9 cellular contexts compared by ENCODE assay signal in genomic region chr19:6720369-6721112, GRCh38. TPM values are rescaled to one million over a fixed set of nuclear protein-coding genes. Genes with fewer than 3 reads are reported as not detected.
DNase-seq lines count a peak whose midpoint lies in the region; ATAC-seq and TF ChIP-seq lines count a peak whose summit lies in the region.
"Had no signal": no experiment of that assay in that cellular context is flagged by ENCODE, and none has a peak within 500 bp of the region (broad histone marks: within the 10 kb centered on the region; RNA-seq: fewer than 3 reads in every experiment).

Gene C3, minus strand, starts transcription at chr19:6720650. Its CDS starts 61 bp downstream, at chr19:6720589.

- H3K9me3 ChIP-seq in GM23248 (ENCODE audit: low read depth) (no peaks in the 10 kb centered on the region), right atrium auricular region (no peaks in the 10 kb centered on the region), spleen (no peaks in the 10 kb centered on the region)

- H3K4me3 ChIP-seq in GM23248 (no peak within 1 kb of the TSS), right atrium auricular region (peak within 1 kb of the TSS; percentile 25 to 35), spleen (no peak within 1 kb of the TSS)
- H3K4me3 ChIP-seq: cardiac muscle cell had no signal

- H4K20me1 ChIP-seq in GM23248 (ENCODE audit: insufficient read depth), result no peaks in the 10 kb centered on the region

- H3K9me3 Mint-ChIP-seq in activated naive CD8-positive, alpha-beta T cell treated with anti-CD3 and anti-CD28 coated beads, Interleukin-2, amount 10 ng/mL, durations not matched to agents 7 days and 5 days, result peaks cover 4% of the 10 kb centered on the region

- no peak for TF ChIP-seq CTCF in right atrium auricular region (IDR thresholded peaks at IDR 0.05)
- no peak for TF ChIP-seq CTCF in spleen (IDR thresholded peaks at IDR 0.05 in 8 of 11, conservative IDR thresholded peaks at IDR 0.05 in 3 of 11)

- H3K27ac ChIP-seq in GM23248 (no peak within 1 kb of the TSS), right atrium auricular region (peak within 1 kb of the TSS in 1 of 2 donors; percentile 31), spleen (peak within 1 kb of the TSS in 6 of 8 donors; percentile 27 to 75 (median 52))
- H3K27ac ChIP-seq: cardiac muscle cell had no signal

- in situ Hi-C loops in GM23248 (cut with MboI), result no loop called here

- H3K4me2 ChIP-seq in GM23248 (ENCODE audit: unreplicated experiment), result peak within 1 kb of the TSS; percentile 49

- H3K36me3 ChIP-seq in GM23248 (ENCODE audit: low read depth) (no peaks in the 10 kb centered on the region), right atrium auricular region (no peaks in the 10 kb centered on the region), spleen (no peaks in the 10 kb centered on the region)
- H3K36me3 ChIP-seq: cardiac muscle cell had no signal

- H2AFZ ChIP-seq in GM23248, result no peak within 1 kb of the TSS

- H3K27me3 ChIP-seq in GM23248 (replicated peaks; ENCODE audit: insufficient read depth) (no peaks in the 10 kb centered on the region), right atrium auricular region (no peaks in the 10 kb centered on the region), spleen (replicated peaks in 1 of 7) (peaks cover 0 to 6% (median 0%) of the 10 kb centered on the region in 7 donors)
- H3K27me3 ChIP-seq: cardiac muscle cell had no signal

- H3K4me1 ChIP-seq in GM23248 (ENCODE audit: insufficient read depth) (peaks cover 19% of the 10 kb centered on the region), right atrium auricular region (no peaks in the 10 kb centered on the region), spleen (peaks cover 3 to 55% (median 42%) of the 10 kb centered on the region in 6 donors)

- intact Hi-C loops in spleen (cut with DNase I; ENCODE audit: low total_unique reads), result loop anchor here (10.0 kb wide), 1 partner anchor 76 kb away; no protein-coding TSS in a partner anchor

- POLR2A ChIA-PET in activated naive CD8-positive, alpha-beta T cell treated with anti-CD3 and anti-CD28 coated beads, Interleukin-2, amount 10 ng/mL, durations not matched to agents 7 days and 5 days (lab: Charles Lee), result interaction anchor here (1.0 kb wide), 1 partner anchor 8 kb away, joined by 3 read pairs; no protein-coding TSS in a partner anchor

- TF ChIP-seq POLR2A in spleen (IDR thresholded peaks at IDR 0.05), result no peak

- no peaks in the 10 kb centered on the region for H3K9me2 ChIP-seq in GM23248 (ENCODE audit: insufficient read depth)

- peaks cover 4% of the 10 kb centered on the region; the same call in 1 of the 2 replicates for H3F3A ChIP-seq in GM23248 (ENCODE audit: insufficient read depth)

- peaks cover 1% of the 10 kb centered on the region for H3K36me3 Mint-ChIP-seq in activated naive CD8-positive, alpha-beta T cell treated with anti-CD3 and anti-CD28 coated beads, Interleukin-2, amount 10 ng/mL, durations not matched to agents 7 days and 5 days

- peak; percentile 92 for DNase-seq in GM23248
- no peak for DNase-seq in activated naive CD8-positive, alpha-beta T cell treated with anti-CD3 and anti-CD28 coated beads, Interleukin-2, amount 10 ng/mL, durations not matched to agents 7 days and 5 days
- peak; percentile 87 for DNase-seq in right atrium auricular region (ENCODE audit: low spot score)
- no peak for DNase-seq in spleen
- DNase-seq in middle frontal gyrus (ENCODE audit: extremely low spot score, low spot score), result no peak

- WGBS in GM23248 (ENCODE audit: low coverage in 1 of 2, low lambda C conversion rate in 2 of 2, missing lambda C conversion rate in 2 of 2), 2 experiments, result 32 to 33% methylated on average over 4 of the region's 4 CpGs
- 66 to 86% (median 72%) methylated on average over 4 of the region's 4 CpGs for WGBS in spleen, 5 donors

- no peak within 1 kb of the TSS for H3K4me3 Mint-ChIP-seq in activated naive CD8-positive, alpha-beta T cell treated with anti-CD3 and anti-CD28 coated beads, Interleukin-2, amount 10 ng/mL, durations not matched to agents 7 days and 5 days

- H3K27me3 Mint-ChIP-seq in activated naive CD8-positive, alpha-beta T cell treated with anti-CD3 and anti-CD28 coated beads, Interleukin-2, amount 10 ng/mL, durations not matched to agents 7 days and 5 days, result no peaks in the 10 kb centered on the region

- no peak for ATAC-seq in activated naive CD8-positive, alpha-beta T cell treated with anti-CD3 and anti-CD28 coated beads, Interleukin-2, amount 10 ng/mL, durations not matched to agents 7 days and 5 days (ENCODE audit: low read depth)
- no peak for ATAC-seq in HG03159 (IDR thresholded peaks at IDR 0.05; ENCODE audit: unreplicated experiment)
- no peak for ATAC-seq in GM21825 (IDR thresholded peaks at IDR 0.05; ENCODE audit: unreplicated experiment)
- ATAC-seq in GM21381 (IDR thresholded peaks at IDR 0.05; ENCODE audit: unreplicated experiment), result no peak

- H3K79me2 ChIP-seq in GM23248 (ENCODE audit: insufficient read depth), result no peaks in the 10 kb centered on the region

- peak within 1 kb of the TSS; percentile 27 for H3K27ac Mint-ChIP-seq in activated naive CD8-positive, alpha-beta T cell treated with anti-CD3 and anti-CD28 coated beads, Interleukin-2, amount 10 ng/mL, durations not matched to agents 7 days and 5 days

- H3K9ac ChIP-seq in GM23248, result no peak within 1 kb of the TSS

- peaks cover 34% of the 10 kb centered on the region for H3K4me1 Mint-ChIP-seq in activated naive CD8-positive, alpha-beta T cell treated with anti-CD3 and anti-CD28 coated beads, Interleukin-2, amount 10 ng/mL, durations not matched to agents 7 days and 5 days

RNA-seq across cellular contexts. Expression of gene C3, which starts in this region (rescaled TPM):
- total RNA-seq in GM23248 (2014; rRNA removed; shearing (Covaris generic)), result 3.1 and 5.6 TPM in 2 replicates
- polyA plus RNA-seq in GM23248 (2016; fragmentation: Nextera tagmentation; extraction: Ambion mirVana) (3.5 and 4.8 TPM in 2 replicates), spleen (100 to 1,000 TPM in 1 of 3 donors, 10 to 100 TPM in 2; 31.0 to 182 (median 34.1) TPM)
- 1 to 10 TPM; 2.0 to 2.1 TPM for total RNA-seq in activated naive CD8-positive, alpha-beta T cell treated with anti-CD3 and anti-CD28 coated beads, Interleukin-2, amount 10 ng/mL, durations not matched to agents 7 days and 5 days
- total RNA-seq in right atrium auricular region (1,000 to 10,000 TPM in 1 of 2 donors, 100 to 1,000 TPM in 1; 419 to 1,709 TPM), spleen (10 to 100 TPM in 4 of 7 donors, 1 to 10 TPM in 3; 5.8 to 68.1 (median 19.7) TPM)

Comparison
In these comparisons a context has a peak if more than half of its experiments do, and no peak if none do; other contexts are left out.
1. RNA of gene C3 (total RNA-seq): 419 to 1,709 TPM in right atrium auricular region; 5.8 to 68.1 TPM in spleen, 3.1 to 5.6 TPM in GM23248 and 2.0 to 2.1 TPM in activated naive CD8-positive, alpha-beta T cell treated with anti-CD3 and anti-CD28 coated beads, Interleukin-2, amount 10 ng/mL, durations not matched to agents 7 days and 5 days; every median in the first group is over 4 times any median in the second.
2. DNase-seq: peak in GM23248 (single experiment) and right atrium auricular region (single experiment); none in activated naive CD8-positive, alpha-beta T cell treated with anti-CD3 and anti-CD28 coated beads, Interleukin-2, amount 10 ng/mL, durations not matched to agents 7 days and 5 days (single experiment), spleen (single experiment) and middle frontal gyrus (single experiment).
3. H3K4me3 ChIP-seq: peak in right atrium auricular region (2 of 2); none in GM23248 (single experiment) and spleen (0 of 8).